In genomic region chr2:47309952-47310800, GRCh38 we compare ENCODE assay signal across 8 cellular contexts. TPM values are rescaled to one million over a fixed set of nuclear protein-coding genes. Genes with fewer than 3 reads are reported as not detected.
DNase-seq lines count a peak whose midpoint lies in the region; ATAC-seq and TF ChIP-seq lines count a peak whose summit lies in the region.

No MANE protein-coding gene starts in this region.

- no peak overlapping the region for H3K4me3 Mint-ChIP-seq in endothelial cell (ENCODE audit: unreplicated experiment)

- no peaks in the 10 kb centered on the region for H3K27me3 Mint-ChIP-seq in endothelial cell (ENCODE audit: unreplicated experiment)

- in situ Hi-C loops in G401 (cut with HindIII; ENCODE audit: low sequenced_read_pairs) = no loop called here

- ATAC-seq in GM19023 (IDR thresholded peaks at IDR 0.05; ENCODE audit: unreplicated experiment) (peak; percentile 84), HG02943 (IDR thresholded peaks at IDR 0.05; ENCODE audit: low read depth, unreplicated experiment) (peak; percentile 87), sciatic nerve (peak; percentile 53)

- peak; percentile 69 for DNase-seq in NCI-H69 (lab: John Stamatoyannopoulos, UW)
- peak; percentile 47 for DNase-seq in fibroblast of pulmonary artery (ENCODE audit: low read depth)
- DNase-seq in sciatic nerve (ENCODE audit: low spot score) = peak; percentile 51
- DNase-seq in endothelial cell (ENCODE audit: low spot score) = no peak
- DNase-seq in DMS53 treated with DMSO at 0.1 percent for 48 hours (lab: John Stamatoyannopoulos, UW; ENCODE audit: unreplicated experiment) = no peak
- DNase-seq in G401 (ENCODE audit: low spot score) = no peak

- intact Hi-C loops in sciatic nerve (cut with DNase I) = no loop called here

- H3K4me1 Mint-ChIP-seq in endothelial cell (ENCODE audit: unreplicated experiment) = peaks cover 26% of the 10 kb centered on the region

- no peaks in the 10 kb centered on the region for H3K36me3 Mint-ChIP-seq in endothelial cell (ENCODE audit: low read depth, unreplicated experiment)

- no peaks in the 10 kb centered on the region for H3K9me3 Mint-ChIP-seq in endothelial cell (ENCODE audit: unreplicated experiment)

- TF ChIP-seq CTCF in fibroblast of pulmonary artery (IDR thresholded peaks at IDR 0.05; ENCODE audit: low read length, missing control alignments) (no peak), endothelial cell (IDR thresholded peaks at IDR 0.05; ENCODE audit: unreplicated experiment) (no peak)

- H3K4me3 ChIP-seq in fibroblast of pulmonary artery (replicated peaks; ENCODE audit: low read depth, low read length) = no peak overlapping the region

- no peak overlapping the region for H3K27ac Mint-ChIP-seq in endothelial cell (ENCODE audit: unreplicated experiment)

RNA-seq across cellular contexts. Expression of gene EPCAM, which starts 58.9 kb away (rescaled TPM):
- total RNA-seq in sciatic nerve (0.89 TPM), endothelial cell (ENCODE audit: unreplicated experiment) (54.6 TPM)
- 1.3 and 4.0 TPM in 2 replicates for total RNA-seq in G401 (2014; rRNA removed; shearing (Covaris generic))

Comparison
In these comparisons a context has a peak if more than half of its experiments do, and no peak if none do; other contexts are left out.
1. DNase-seq: peak in NCI-H69 (single experiment), fibroblast of pulmonary artery (single experiment) and sciatic nerve (single experiment); none in endothelial cell (single experiment), DMS53 treated with DMSO at 0.1 percent for 48 hours (single experiment) and G401 (single experiment).
2. RNA of gene EPCAM, which starts 58.9 kb away (total RNA-seq): 54.6 TPM in endothelial cell (single experiment); 1.3 to 4.0 TPM in G401 and 0.89 TPM in sciatic nerve (single experiment); every median in the first group is over 10 times any median in the second.
3. Peak in every context shown above with its lines, with median percentiles within 50 percentile points of each other: ATAC-seq.